8 cellular contexts compared by ENCODE assay signal in the genomic region with DNA sequence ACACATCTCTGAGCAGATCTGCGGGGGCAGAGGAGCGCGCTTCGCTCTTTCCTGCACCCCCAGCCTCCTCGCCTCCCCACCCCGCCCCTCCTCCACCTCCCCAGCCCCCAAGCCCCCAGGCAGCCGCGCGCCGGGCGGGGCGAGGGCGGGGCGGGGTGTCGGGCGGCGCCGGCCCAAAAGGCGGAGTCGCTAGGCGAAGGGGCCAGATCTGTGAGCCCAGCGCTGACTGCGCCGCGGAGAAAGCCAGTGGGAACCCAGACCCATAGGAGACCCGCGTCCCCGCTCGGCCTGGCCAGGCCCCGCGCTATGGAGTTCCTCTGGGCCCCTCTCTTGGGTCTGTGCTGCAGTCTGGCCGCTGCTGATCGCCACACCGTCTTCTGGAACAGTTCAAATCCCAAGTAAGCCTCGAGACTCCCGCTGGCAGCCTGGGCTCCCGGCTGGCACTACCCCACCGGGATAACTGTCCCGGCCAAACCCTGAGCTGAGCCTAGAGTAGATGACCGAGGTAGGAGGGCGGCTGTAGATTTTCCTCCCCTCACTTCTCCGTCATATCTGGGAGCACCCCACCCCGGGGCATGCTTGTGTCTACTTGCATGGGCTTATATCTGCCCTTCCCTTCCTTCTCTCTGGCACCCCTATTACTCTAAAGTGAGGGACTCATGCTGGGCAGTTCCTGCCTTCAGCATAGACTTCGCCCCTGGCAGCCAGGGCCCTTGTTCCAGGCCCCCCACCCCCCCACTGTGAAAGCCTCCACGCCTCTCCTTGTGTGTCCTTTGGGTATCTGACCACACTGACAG. TPM values are rescaled to one million over a fixed set of nuclear protein-coding genes. Genes with fewer than 3 reads are reported as not detected.
DNase-seq lines count a peak whose midpoint lies in the region; ATAC-seq, FAIRE-seq and TF ChIP-seq lines count a peak whose summit lies in the region.

A gene with protein sequence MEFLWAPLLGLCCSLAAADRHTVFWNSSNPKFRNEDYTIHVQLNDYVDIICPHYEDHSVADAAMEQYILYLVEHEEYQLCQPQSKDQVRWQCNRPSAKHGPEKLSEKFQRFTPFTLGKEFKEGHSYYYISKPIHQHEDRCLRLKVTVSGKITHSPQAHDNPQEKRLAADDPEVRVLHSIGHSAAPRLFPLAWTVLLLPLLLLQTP (plus strand): TSS at position 205 of the 797 bp plus-strand sequence. CDS start 102 bp downstream, at position 307.

- H3K79me2 ChIP-seq in endothelial cell of umbilical vein (ENCODE audit: control insufficient read depth, insufficient read depth, low read length) (peaks cover 29% of the 10 kb centered on the region), mesendoderm (ENCODE audit: control insufficient read depth, insufficient read depth, low read length) (no peaks in the 10 kb centered on the region)

- intact Hi-C loops in Calu3 (cut with micrococcal nuclease; ENCODE audit: unreplicated experiment) = loop anchor here (5.0 kb wide), 2 partner anchors 36 to 39 kb away; no protein-coding TSS in a partner anchor
- intact Hi-C loops in endothelial cell of umbilical vein (cut with micrococcal nuclease) = loop anchor here (1.0 to 5.0 kb wide), 4 partner anchors 7 to 156 kb away; partner anchors contain the start of genes CKS1B, DPM3, SHC1 and SLC50A1

- H3K4me3 ChIP-seq in NB4 (ENCODE audit: low read depth, low read length) (peak within 1 kb of the TSS; percentile 38), endothelial cell of umbilical vein (replicated peaks in 1 of 3; ENCODE audit: insufficient read depth in 1 of 3, low read depth in 1 of 3, low read length in 3 of 3) (peak within 1 kb of the TSS; percentile 51 to 95 (median 91)), mesendoderm (ENCODE audit: low read length) (peak within 1 kb of the TSS; percentile 60)

- no peaks in the 10 kb centered on the region for H4K20me1 ChIP-seq in endothelial cell of umbilical vein (replicated peaks; ENCODE audit: control insufficient read depth, extremely low read depth, insufficient read depth, low read length)

- H3K9me3 ChIP-seq in endothelial cell of umbilical vein (replicated peaks; ENCODE audit: control insufficient read depth, insufficient read depth, low read length) = no peaks in the 10 kb centered on the region

- peaks cover 10 to 18% of the 10 kb centered on the region in 2 experiments for H3K36me3 ChIP-seq in endothelial cell of umbilical vein (ENCODE audit: control insufficient read depth in 2 of 2, extremely low read depth in 1 of 2, insufficient read depth in 2 of 2, low read length in 2 of 2)
- no peaks in the 10 kb centered on the region for H3K36me3 ChIP-seq in mesendoderm (ENCODE audit: control insufficient read depth, insufficient read depth, low read length)

- peak within 1 kb of the TSS; percentile 88 for H3K56ac ChIP-seq in mesendoderm (ENCODE audit: low read length)

- TF ChIP-seq CTCF in Calu3 (IDR thresholded peaks at IDR 0.05; ENCODE audit: unreplicated experiment) (no peak), NB4 (IDR thresholded peaks at IDR 0.05; ENCODE audit: low read depth, low read length) (no peak), endothelial cell of umbilical vein (IDR thresholded peaks at IDR 0.05; ENCODE audit: extremely low read depth in 1 of 2, insufficient read depth in 1 of 2, low read depth in 1 of 2, low read length in 2 of 2) (no peak)

- peak within 1 kb of the TSS; percentile 37 for H2AK5ac ChIP-seq in mesendoderm (ENCODE audit: low read length)

- H3K4me3 Mint-ChIP-seq in Calu3 (ENCODE audit: low read depth, unreplicated experiment) = peak within 1 kb of the TSS; percentile 91
- peak within 1 kb of the TSS; percentile 80 to 82 for H3K4me3 Mint-ChIP-seq in stimulated activated naive B cell treated with anti-CD40 and anti-IgM and Interleukin-4, amounts not matched to agents 10 μg/mL and 1 μg/mL and 100 μg/mL, for 72 hours

- no peak within 1 kb of the TSS for H2BK15ac ChIP-seq in mesendoderm (replicated peaks; ENCODE audit: low read depth)

- no peak within 1 kb of the TSS for H2BK120ac ChIP-seq in mesendoderm (ENCODE audit: low read depth, low read length)

- H3K23ac ChIP-seq in mesendoderm (ENCODE audit: low read length) = no peak within 1 kb of the TSS

- POLR2A ChIA-PET in endothelial cell of umbilical vein (lab: Charles Lee) = interaction anchor here (0.9 kb wide), 1 partner anchor 39 kb away, joined by 4 read pairs; no protein-coding TSS in a partner anchor

- no peak within 1 kb of the TSS for H4K5ac ChIP-seq in mesendoderm (ENCODE audit: low read length)

- H3K27me3 ChIP-seq in endothelial cell of umbilical vein (ENCODE audit: control insufficient read depth in 2 of 2, insufficient read depth in 2 of 2, low read length in 2 of 2) (no peaks in the 10 kb centered on the region), mesendoderm (ENCODE audit: insufficient read depth, low read length, poor library complexity) (peaks cover 14% of the 10 kb centered on the region)

- H3K9me1 ChIP-seq in endothelial cell of umbilical vein (replicated peaks; ENCODE audit: control insufficient read depth, extremely low read depth, insufficient read depth, low read length) = no peaks in the 10 kb centered on the region

- peaks cover 76% of the 10 kb centered on the region for H3K36me3 Mint-ChIP-seq in Calu3 (ENCODE audit: insufficient read depth, unreplicated experiment)
- H3K36me3 Mint-ChIP-seq in stimulated activated naive B cell treated with anti-CD40 and anti-IgM and Interleukin-4, amounts not matched to agents 10 μg/mL and 1 μg/mL and 100 μg/mL, for 72 hours = peaks cover 3 to 4% of the 10 kb centered on the region in 2 donors

- ATAC-seq in stimulated activated naive B cell treated with anti-CD40 and anti-IgM and Interleukin-4, amounts not matched to agents 10 μg/mL and 1 μg/mL and 100 μg/mL, for 72 hours (replicated peaks) = peak; percentile 59 to 62
- ATAC-seq in HG03520 (IDR thresholded peaks at IDR 0.05; ENCODE audit: unreplicated experiment) (no peak), GM18858 (IDR thresholded peaks at IDR 0.05; ENCODE audit: unreplicated experiment) (no peak)

- H4K8ac ChIP-seq in mesendoderm (ENCODE audit: low read depth, low read length) = no peak within 1 kb of the TSS

- dilution Hi-C loops in endothelial cell of umbilical vein (cut with MboI; ENCODE audit: extremely low pct_ligation_motif_present, low sequenced_read_pairs) = no loop called here

- no peak within 1 kb of the TSS for H2BK5ac ChIP-seq in mesendoderm (ENCODE audit: low read length)

- CTCF ChIA-PET in Calu3 (lab: Charles Lee) (interaction anchor here (0.6 to 2.5 kb wide), 4 partner anchors 36 to 45 kb away, joined by 3 to 13 read pairs (median 6); partner anchors contain the start of gene KRTCAP2), endothelial cell of umbilical vein (lab: Charles Lee) (interaction anchor here (1.0 to 15.5 kb wide), 7 partner anchors 10 to 65 kb away, joined by 3 to 204 read pairs (median 4); no protein-coding TSS in a partner anchor)

- TF ChIP-seq POLR2A in NB4 (IDR thresholded peaks at IDR 0.05; ENCODE audit: extremely low read depth, insufficient read length) (no peak), endothelial cell of umbilical vein (IDR thresholded peaks at IDR 0.05; ENCODE audit: low read depth, low read length) (peak; percentile 95)

- peaks cover 73% of the 10 kb centered on the region for H3K4me1 Mint-ChIP-seq in Calu3 (ENCODE audit: low read depth, unreplicated experiment)
- peaks cover 28 to 44% of the 10 kb centered on the region in 2 donors for H3K4me1 Mint-ChIP-seq in stimulated activated naive B cell treated with anti-CD40 and anti-IgM and Interleukin-4, amounts not matched to agents 10 μg/mL and 1 μg/mL and 100 μg/mL, for 72 hours

- no peaks in the 10 kb centered on the region for H3K27me3 Mint-ChIP-seq in Calu3 (ENCODE audit: unreplicated experiment)
- peaks cover 53 to 59% of the 10 kb centered on the region in 2 donors for H3K27me3 Mint-ChIP-seq in stimulated activated naive B cell treated with anti-CD40 and anti-IgM and Interleukin-4, amounts not matched to agents 10 μg/mL and 1 μg/mL and 100 μg/mL, for 72 hours

- peak within 1 kb of the TSS; percentile 87 for H3K4me2 ChIP-seq in endothelial cell of umbilical vein (ENCODE audit: insufficient read depth, low read length)
- H3K4me2 ChIP-seq in mesendoderm (ENCODE audit: low read length) = peak within 1 kb of the TSS; percentile 99

- H3K4ac ChIP-seq in mesendoderm (ENCODE audit: low read depth, low read length) = no peak within 1 kb of the TSS

- peak within 1 kb of the TSS; percentile 46 for H2AFZ ChIP-seq in endothelial cell of umbilical vein (ENCODE audit: low read depth, low read length)

- no peaks in the 10 kb centered on the region for H3K9me3 Mint-ChIP-seq in Calu3 (ENCODE audit: low read depth, unreplicated experiment)
- no peaks in the 10 kb centered on the region for H3K9me3 Mint-ChIP-seq in stimulated activated naive B cell treated with anti-CD40 and anti-IgM and Interleukin-4, amounts not matched to agents 10 μg/mL and 1 μg/mL and 100 μg/mL, for 72 hours

- peak within 1 kb of the TSS; percentile 44 for H3K18ac ChIP-seq in mesendoderm (ENCODE audit: low read length)

- peaks cover 1% of the 10 kb centered on the region for H3K79me1 ChIP-seq in mesendoderm (ENCODE audit: low read length)

- no peak for FAIRE-seq in endothelial cell of umbilical vein (lab: Jason Lieb, UNC)

- H3K9ac ChIP-seq in endothelial cell of umbilical vein (replicated peaks; ENCODE audit: extremely low read depth, insufficient read depth, low read length) = peak within 1 kb of the TSS; percentile 92
- H3K9ac ChIP-seq in mesendoderm (ENCODE audit: low read length) = peak within 1 kb of the TSS; percentile 78

- H3K27ac ChIP-seq in endothelial cell of umbilical vein (ENCODE audit: insufficient read depth, low read depth, low read length) = peak within 1 kb of the TSS; percentile 68
- no peak within 1 kb of the TSS for H3K27ac ChIP-seq in mesendoderm (ENCODE audit: low read depth, low read length)

- DNase-seq in Calu3 = peak; percentile 79
- DNase-seq in NB4 (ENCODE audit: low read depth) = peak; percentile 47
- peak; percentile 47 for DNase-seq in activated CD8-positive, alpha-beta memory T cell treated with anti-CD3 and anti-CD28 coated beads, Interleukin-2, amount 50 U/mL, for 4 hours
- DNase-seq in endothelial cell of umbilical vein (ENCODE audit: low read depth, low spot score) = peak; percentile 72
- DNase-seq in mesendoderm = peak; percentile 54
- no peak for DNase-seq in stimulated activated naive B cell treated with anti-CD40 and anti-IgM and Interleukin-4, amounts not matched to agents 10 μg/mL and 1 μg/mL and 100 μg/mL, for 72 hours

- BruUV-seq in Calu3 (replicated peaks; lab: Mats Ljungman, UMichigan) (TSS peak; percentile 73), endothelial cell of umbilical vein (replicated peaks; lab: Mats Ljungman, UMichigan) (TSS peak; percentile 73)

- peaks cover 59% of the 10 kb centered on the region for H3K4me1 ChIP-seq in endothelial cell of umbilical vein (ENCODE audit: control insufficient read depth, extremely low read depth, insufficient read depth, low read length)
- peaks cover 15% of the 10 kb centered on the region for H3K4me1 ChIP-seq in mesendoderm (ENCODE audit: control insufficient read depth, low read depth, low read length)

- no CpG with 5 or more reads among the region's 45 CpGs for WGBS in mesendoderm (ENCODE audit: extremely low coverage, insufficient coverage, low lambda C conversion rate)

- H3K27ac Mint-ChIP-seq in Calu3 (ENCODE audit: unreplicated experiment) = peak within 1 kb of the TSS; percentile 69
- H3K27ac Mint-ChIP-seq in stimulated activated naive B cell treated with anti-CD40 and anti-IgM and Interleukin-4, amounts not matched to agents 10 μg/mL and 1 μg/mL and 100 μg/mL, for 72 hours = peak within 1 kb of the TSS; percentile 21

RNA-seq across cellular contexts. Expression of the gene that starts here (rescaled TPM):
- total RNA-seq in Calu3 (2022) (33.7 and 41.7 TPM in 2 replicates), endothelial cell of umbilical vein (107 and 111 TPM in 2 replicates)
- 289 and 295 TPM in 2 replicates for polyA plus RNA-seq in endothelial cell of umbilical vein
- 268 and 300 TPM in 2 replicates for polyA plus RNA-seq in endothelial cell of umbilical vein (2011; cell fraction: cytosol; rRNA removed)
- 383 and 395 TPM in 2 replicates for polyA plus RNA-seq in endothelial cell of umbilical vein (2011; cell fraction: nucleus; rRNA removed)
- polyA plus RNA-seq in endothelial cell of umbilical vein (2012) = 46.9 and 49.6 TPM in 2 replicates
- 211 and 255 TPM in 2 replicates for polyA minus RNA-seq in endothelial cell of umbilical vein
- polyA minus RNA-seq in endothelial cell of umbilical vein (2011; cell fraction: cytosol; rRNA and poly(A)+ RNA removed) = 133 TPM
- polyA minus RNA-seq in endothelial cell of umbilical vein (2011; cell fraction: nucleus; rRNA and poly(A)+ RNA removed) = 87.5 and 107 TPM in 2 replicates
- 2.2 TPM for polyA plus RNA-seq in mesendoderm (2013, experiment 1 of 2)
- 1.9 TPM for polyA plus RNA-seq in mesendoderm (2013, experiment 2 of 2)

Comparison
In these comparisons a context has a peak if more than half of its experiments do, and no peak if none do; other contexts are left out.
1. H3K4me3 ChIP-seq: peak in every context shown above with its lines; median percentile 91 in endothelial cell of umbilical vein; 60 in mesendoderm; 38 in NB4.
2. ATAC-seq: peak in stimulated activated naive B cell treated with anti-CD40 and anti-IgM and Interleukin-4, amounts not matched to agents 10 μg/mL and 1 μg/mL and 100 μg/mL, for 72 hours (2 of 2); none in HG03520 (single experiment) and GM18858 (single experiment).